In the genomic region with DNA sequence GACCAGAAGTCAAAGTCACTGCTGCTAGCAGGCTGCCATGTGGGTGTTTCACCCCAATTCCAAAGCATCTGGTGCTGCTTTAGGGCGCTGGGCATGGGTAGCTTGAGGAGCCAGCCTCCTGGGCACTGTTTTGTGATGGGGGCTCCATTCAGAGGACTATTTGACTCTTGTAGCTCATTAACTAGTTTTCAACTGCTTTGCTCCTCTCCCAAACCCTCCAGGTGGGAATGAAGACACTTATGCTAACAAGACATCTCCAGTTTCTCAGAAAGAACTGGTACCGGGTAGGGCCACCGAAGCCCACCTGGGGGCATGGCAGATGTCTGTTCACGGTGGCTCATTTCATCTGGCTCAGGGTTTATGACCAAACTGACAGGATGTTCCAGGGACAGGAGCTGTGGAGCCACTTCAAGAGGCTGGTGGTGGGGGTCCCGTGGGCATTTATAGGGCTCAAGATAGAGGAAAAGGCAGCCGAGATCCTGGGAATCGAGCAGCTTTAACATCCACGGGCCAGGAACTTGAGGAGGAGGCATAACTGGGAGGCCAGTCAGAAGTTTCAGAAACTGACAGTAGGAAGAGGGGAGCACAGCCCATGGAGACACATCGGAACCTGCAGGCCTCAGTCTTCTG, we compare ENCODE assay signal across 15 cellular contexts. TPM values are rescaled to one million over a fixed set of nuclear protein-coding genes. Genes with fewer than 3 reads are reported as not detected.
DNase-seq lines count a peak whose midpoint lies in the region; ATAC-seq and TF ChIP-seq lines count a peak whose summit lies in the region.
"Had no signal": no experiment of that assay in that cellular context is flagged by ENCODE, and none has a peak within 500 bp of the region (broad histone marks: within the 10 kb centered on the region; RNA-seq: fewer than 3 reads in every experiment).

No MANE protein-coding gene starts in this region.

- 86 to 91% methylated on average over 9 of the region's 9 CpGs for WGBS in esophagus, 2 donors

- H3K9me3 ChIP-seq in esophagus (ENCODE audit: control insufficient read depth in 2 of 2, insufficient read depth in 1 of 2, low read depth in 1 of 2, low read length in 1 of 2), result peaks cover 0 to 3% of the 10 kb centered on the region in 2 donors
- H3K9me3 ChIP-seq: right lobe of liver, SJCRH30 had no signal

- H3K36me3 ChIP-seq in esophagus (ENCODE audit: control insufficient read depth in 2 of 2, insufficient read depth in 2 of 2, low read length in 1 of 2), result peaks cover 31 to 60% of the 10 kb centered on the region in 2 donors

- no peak overlapping the region for H3K4me3 ChIP-seq in esophagus (ENCODE audit: low read depth in 1 of 2, low read length in 2 of 2)
- H3K4me3 ChIP-seq: right lobe of liver, SJCRH30 had no signal

- TF ChIP-seq CTCF in neural crest cell (conservative IDR thresholded peaks at IDR 0.05) (no peak), type B pancreatic cell (conservative IDR thresholded peaks at IDR 0.05) (no peak)

- DNase-seq in NCI-H2171 treated with DMSO at 0.1 percent for 48 hours (lab: John Stamatoyannopoulos, UW), result peak; percentile 17
- DNase-seq in NCI-H2171 (lab: John Stamatoyannopoulos, UW), result no peak
- DNase-seq in neural crest cell (ENCODE audit: low read depth, low spot score), result no peak
- no peak for DNase-seq in type B pancreatic cell (ENCODE audit: extremely low spot score, unreplicated experiment)
- no peak for DNase-seq in erythroblast (lab: John Stamatoyannopoulos, UW)
- DNase-seq: cerebellar nuclear complex, foreskin keratinocyte, MM.1S, NCI-H524 treated with DMSO at 0.1 percent for 48 hours, SJCRH30 had no signal

- H3K36me3 Mint-ChIP-seq in neural crest cell (ENCODE audit: low read depth), result peaks cover 32% of the 10 kb centered on the region
- peaks cover 46% of the 10 kb centered on the region for H3K36me3 Mint-ChIP-seq in type B pancreatic cell

- H3K4me1 Mint-ChIP-seq in neural crest cell (peaks cover 17% of the 10 kb centered on the region), type B pancreatic cell (ENCODE audit: unreplicated experiment) (peaks cover 47% of the 10 kb centered on the region)

- TF ChIP-seq POLR2A in erythroblast (IDR thresholded peaks at IDR 0.05; ENCODE audit: low read length), result no peak

- no peaks in the 10 kb centered on the region for H3K27me3 Mint-ChIP-seq in neural crest cell (ENCODE audit: low read depth)
- H3K27me3 Mint-ChIP-seq in type B pancreatic cell, result no peaks in the 10 kb centered on the region

- H3K9me3 Mint-ChIP-seq in neural crest cell (no peaks in the 10 kb centered on the region), type B pancreatic cell (no peaks in the 10 kb centered on the region)

- H3K4me3 Mint-ChIP-seq in neural crest cell (peak overlapping the region; percentile 9), type B pancreatic cell (no peak overlapping the region)

- H3K27ac Mint-ChIP-seq in neural crest cell (ENCODE audit: unreplicated experiment) (no peak overlapping the region), type B pancreatic cell (peak overlapping the region; percentile 95)

- peaks cover 13 to 42% of the 10 kb centered on the region in 2 donors for H3K4me1 ChIP-seq in esophagus (ENCODE audit: control insufficient read depth in 2 of 2, insufficient read depth in 2 of 2, low read length in 1 of 2)

- no peaks in the 10 kb centered on the region for H3K27me3 ChIP-seq in esophagus (ENCODE audit: control insufficient read depth in 1 of 2, insufficient read depth in 2 of 2, low read length in 2 of 2)
- H3K27me3 ChIP-seq: foreskin keratinocyte, right lobe of liver, SJCRH30 had no signal

- H3K27ac ChIP-seq in esophagus (ENCODE audit: low read depth in 2 of 2, low read length in 1 of 2), result peak overlapping the region; percentile 67 to 76
- H3K27ac ChIP-seq: 22Rv1, foreskin keratinocyte had no signal

- ATAC-seq in HG03469 (IDR thresholded peaks at IDR 0.05; ENCODE audit: unreplicated experiment), result no peak
- no peak for ATAC-seq in GM21786 (IDR thresholded peaks at IDR 0.05; ENCODE audit: unreplicated experiment)
- ATAC-seq: foreskin keratinocyte, right lobe of liver had no signal

RNA-seq across cellular contexts. Expression of a gene that starts 17.7 kb away (rescaled TPM):
- polyA plus RNA-seq in esophagus, result 10 to 100 TPM; 21.2 to 23.2 TPM
- total RNA-seq in neural crest cell, result 55.6 and 59.5 TPM in 2 replicates
- 79.2 and 122 TPM in 2 replicates for total RNA-seq in type B pancreatic cell (ENCODE audit: low replicate concordance)
